8 cellular contexts compared by ENCODE assay signal in the genomic region with DNA sequence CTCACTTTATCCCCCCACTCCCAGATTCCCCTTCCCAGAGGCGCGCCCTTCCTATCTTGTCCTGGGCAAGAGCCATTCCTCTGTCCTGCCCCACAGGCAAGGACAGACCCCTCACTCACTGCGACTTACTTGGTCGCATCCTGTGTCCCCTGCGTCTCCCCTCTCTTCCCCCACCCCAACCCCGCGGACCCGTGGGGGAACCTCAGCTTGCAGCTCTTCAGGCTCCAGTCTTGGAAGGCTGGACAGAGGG. TPM values are rescaled to one million over a fixed set of nuclear protein-coding genes. Genes with fewer than 3 reads are reported as not detected.
A peak's percentile ranks its signal among the peaks of the same experiment; 100 is the strongest.
DNase-seq lines count a peak whose midpoint lies in the region; ATAC-seq lines count a peak whose summit lies in the region.

No MANE protein-coding gene starts in this region.

- POLR2A ChIA-PET in naive thymus-derived CD4-positive, alpha-beta T cell (lab: Charles Lee): no interaction called here

- peaks cover 0 to 8% (median 1%) of the 10 kb centered on the region in 3 donors for H3K9me3 Mint-ChIP-seq in IgD-negative memory B cell
- H3K9me3 Mint-ChIP-seq in dendritic cell treated with granulocyte-macrophage colony-stimulating factor and Interleukin-4, amounts not matched to agents 40 ng/mL and 50 ng/mL, for 4 days: no peaks in the 10 kb centered on the region
- peaks cover 0 to 14% (median 9%) of the 10 kb centered on the region in 11 donors for H3K9me3 Mint-ChIP-seq in naive thymus-derived CD4-positive, alpha-beta T cell

- H3K36me3 ChIP-seq in naive thymus-derived CD4-positive, alpha-beta T cell (ENCODE audit: control insufficient read depth in 2 of 3, insufficient read depth in 3 of 3, low read length in 3 of 3): no peaks in the 10 kb centered on the region

- peaks cover 20 to 25% (median 24%) of the 10 kb centered on the region in 3 donors for H3K4me1 Mint-ChIP-seq in IgD-negative memory B cell
- H3K4me1 Mint-ChIP-seq in dendritic cell treated with granulocyte-macrophage colony-stimulating factor and Interleukin-4, amounts not matched to agents 40 ng/mL and 50 ng/mL, for 4 days (ENCODE audit: low read depth): peaks cover 58% of the 10 kb centered on the region
- H3K4me1 Mint-ChIP-seq in naive thymus-derived CD4-positive, alpha-beta T cell: peaks cover 16 to 26% (median 23%) of the 10 kb centered on the region in 7 donors

- H3K27ac Mint-ChIP-seq in IgD-negative memory B cell: no peak overlapping the region
- peak overlapping the region; percentile 97 for H3K27ac Mint-ChIP-seq in dendritic cell treated with granulocyte-macrophage colony-stimulating factor and Interleukin-4, amounts not matched to agents 40 ng/mL and 50 ng/mL, for 4 days
- peak overlapping the region in 1 of 9 donors; percentile 41 for H3K27ac Mint-ChIP-seq in naive thymus-derived CD4-positive, alpha-beta T cell

- peak overlapping the region; percentile 33 for H3K4me3 ChIP-seq in naive thymus-derived CD4-positive, alpha-beta T cell (ENCODE audit: low read length)

- peaks cover 3% of the 10 kb centered on the region for H3K36me3 Mint-ChIP-seq in IgD-negative memory B cell
- peaks cover 76% of the 10 kb centered on the region for H3K36me3 Mint-ChIP-seq in dendritic cell treated with granulocyte-macrophage colony-stimulating factor and Interleukin-4, amounts not matched to agents 40 ng/mL and 50 ng/mL, for 4 days (ENCODE audit: low read depth)
- peaks cover 0 to 16% (median 5%) of the 10 kb centered on the region in 5 donors for H3K36me3 Mint-ChIP-seq in naive thymus-derived CD4-positive, alpha-beta T cell

- peaks cover 44% of the 10 kb centered on the region for H3K27me3 Mint-ChIP-seq in IgD-negative memory B cell
- H3K27me3 Mint-ChIP-seq in dendritic cell treated with granulocyte-macrophage colony-stimulating factor and Interleukin-4, amounts not matched to agents 40 ng/mL and 50 ng/mL, for 4 days: no peaks in the 10 kb centered on the region
- peaks cover 65 to 76% (median 70%) of the 10 kb centered on the region in 5 donors for H3K27me3 Mint-ChIP-seq in naive thymus-derived CD4-positive, alpha-beta T cell

- peak overlapping the region in 3 of 4 donors; percentile 77 to 92 (median 92) for H3K4me3 Mint-ChIP-seq in IgD-negative memory B cell
- H3K4me3 Mint-ChIP-seq in dendritic cell treated with granulocyte-macrophage colony-stimulating factor and Interleukin-4, amounts not matched to agents 40 ng/mL and 50 ng/mL, for 4 days: peak overlapping the region; percentile 98
- H3K4me3 Mint-ChIP-seq in naive thymus-derived CD4-positive, alpha-beta T cell: peak overlapping the region; percentile 70 to 89 (median 80)

- ATAC-seq in naive thymus-derived CD4-positive, alpha-beta T cell: peak; percentile 4
- ATAC-seq in GM18909 (IDR thresholded peaks at IDR 0.05; ENCODE audit: poor library complexity, unreplicated experiment) (no peak), GM19351 (IDR thresholded peaks at IDR 0.05; ENCODE audit: unreplicated experiment) (no peak)

- intact Hi-C loops in dendritic cell treated with granulocyte-macrophage colony-stimulating factor and Interleukin-4, amounts not matched to agents 40 ng/mL and 50 ng/mL, for 4 days (cut with micrococcal nuclease): loop anchor here (2.0 to 5.0 kb wide), 2 partner anchors 14 to 37 kb away; no protein-coding TSS in a partner anchor
- intact Hi-C loops in naive thymus-derived CD4-positive, alpha-beta T cell (cut with micrococcal nuclease): loop anchor here in 1 of 2 donors (5.0 kb wide), 1 partner anchor 177 kb away; no protein-coding TSS in a partner anchor

- CTCF ChIA-PET in naive thymus-derived CD4-positive, alpha-beta T cell (lab: Charles Lee): no interaction called here

- H3K27me3 ChIP-seq in naive thymus-derived CD4-positive, alpha-beta T cell (ENCODE audit: control insufficient read depth in 2 of 2, insufficient read depth in 2 of 2, low read length in 2 of 2): peaks cover 3 to 8% of the 10 kb centered on the region in 2 donors

- H3K9me3 ChIP-seq in naive thymus-derived CD4-positive, alpha-beta T cell (ENCODE audit: control insufficient read depth in 2 of 3, low read length in 3 of 3): peaks cover 0 to 6% (median 0%) of the 10 kb centered on the region in 3 experiments

- peak; percentile 24 for DNase-seq in 8988T
- no peak for DNase-seq in naive thymus-derived CD4-positive, alpha-beta T cell
- DNase-seq in H4 (ENCODE audit: low spot score): no peak
- DNase-seq in NCI-H226: no peak

- no peak overlapping the region for H3K27ac ChIP-seq in naive thymus-derived CD4-positive, alpha-beta T cell (ENCODE audit: low read depth, low read length)

- peaks cover 4 to 10% of the 10 kb centered on the region in 2 donors for H3K4me1 ChIP-seq in naive thymus-derived CD4-positive, alpha-beta T cell (ENCODE audit: control insufficient read depth in 2 of 2, insufficient read depth in 2 of 2, low read length in 2 of 2)

RNA-seq across cellular contexts. Expression of a gene that starts 0.5 kb away (rescaled TPM):
- polyA plus RNA-seq in IgD-negative memory B cell: not detected
- total RNA-seq in naive thymus-derived CD4-positive, alpha-beta T cell: 1 to 10 TPM in 1 of 5 experiments, not detected in 4; 1.2 TPM
- polyA plus RNA-seq in naive thymus-derived CD4-positive, alpha-beta T cell: not detected
- total RNA-seq in H4 (2014; rRNA removed; shearing (Covaris generic)): 0.35 TPM in 1 of 2 replicates, not detected in the other
